Comparison of ENCODE assay signal across 11 cellular contexts in genomic region chr22:47220752-47221151, GRCh38.
"Had no signal": no experiment of that assay in that cellular context is flagged by ENCODE, and none has a peak within 500 bp of the region (broad histone marks: within the 10 kb centered on the region; RNA-seq: fewer than 3 reads in every experiment).

No MANE protein-coding gene starts in this region.

- H3K36me3 ChIP-seq: uterus had no signal

- H3K27me3 ChIP-seq: foreskin keratinocyte, hepatocyte, uterus had no signal

- H3K4me1 ChIP-seq: foreskin keratinocyte, uterus had no signal

- H3K4me3 ChIP-seq: hepatocyte, uterus had no signal

- ATAC-seq: foreskin keratinocyte; left colon; naive thymus-derived CD4-positive, alpha-beta T cell had no signal

- H3K27ac ChIP-seq: foreskin keratinocyte, hepatocyte, uterus had no signal

- H3K9me3 ChIP-seq: uterus had no signal

- H3K4me2 ChIP-seq: hepatocyte had no signal

- H2AFZ ChIP-seq: hepatocyte had no signal

- DNase-seq: effector memory CD4-positive, alpha-beta T cell; foreskin keratinocyte; left colon; naive thymus-derived CD4-positive, alpha-beta T cell; nephron progenitor cell; small intestine; stimulated activated CD4-positive, alpha-beta T cell treated with anti-CD3 and anti-CD28 coated beads, Interleukin-12 subunit alpha, Interleukin-12 subunit beta, amount 100 ng/mL, for 4 hours; stimulated activated CD4-positive, alpha-beta T cell treated with anti-CD3 and anti-CD28 coated beads, Interleukin-2, amount 100 ng/mL, for 48 hours; stimulated activated naive CD4-positive, alpha-beta T cell treated with Interleukin-2 at 50 U/mL for 16 hours; uterus had no signal

- H3K79me2 ChIP-seq: hepatocyte had no signal

- FAIRE-seq: small intestine had no signal
